Comparison of ENCODE assay signal across 8 cellular contexts in genomic region chr4:99087887-99088484, GRCh38.
A peak's percentile ranks its signal among the peaks of the same experiment; 100 is the strongest.
DNase-seq lines count a peak whose midpoint lies in the region; ATAC-seq and TF ChIP-seq lines count a peak whose summit lies in the region.

No MANE protein-coding gene starts in this region.

- peak; percentile 28 for ATAC-seq in GM21381 (IDR thresholded peaks at IDR 0.05; ENCODE audit: unreplicated experiment)
- peak; percentile 35 for ATAC-seq in stimulated activated effector memory CD8-positive, alpha-beta T cell treated with anti-CD3 and anti-CD28 coated beads, Interleukin-12 subunit alpha, Interleukin-12 subunit beta, amount 100 ng/mL, for 72 hours

- H3K4me3 ChIP-seq in HL-60 (replicated peaks; ENCODE audit: insufficient read depth, low read length), result peak overlapping the region; percentile 78
- H3K4me3 ChIP-seq in SK-N-MC, result peak overlapping the region; percentile 99

- no peaks in the 10 kb centered on the region for H3K27me3 ChIP-seq in HL-60 (ENCODE audit: insufficient read depth, poor library complexity, severe bottlenecking)

- peaks cover 30% of the 10 kb centered on the region for H3K36me3 Mint-ChIP-seq in stimulated activated effector memory CD8-positive, alpha-beta T cell treated with anti-CD3 and anti-CD28 coated beads, Interleukin-12 subunit alpha, Interleukin-12 subunit beta, amount 100 ng/mL, for 72 hours

- peak; percentile 18 for DNase-seq in GF-D8 (lab: John Stamatoyannopoulos, UW)
- DNase-seq in HL-60 (ENCODE audit: low read depth in 1 of 2, low spot score in 1 of 2), result peak; percentile 37 to 45
- DNase-seq in SK-N-MC (ENCODE audit: low read depth, low spot score), result no peak
- peak; percentile 87 for DNase-seq in dedifferentiated amniotic fluid mesenchymal stem cell (ENCODE audit: extremely low spot score)
- peak; percentile 67 for DNase-seq in left kidney (ENCODE audit: low read depth, low spot score)
- peak in 1 of 2 donors; percentile 3 for DNase-seq in stimulated activated effector memory CD8-positive, alpha-beta T cell treated with anti-CD3 and anti-CD28 coated beads, Interleukin-12 subunit alpha, Interleukin-12 subunit beta, amount 100 ng/mL, for 72 hours (ENCODE audit: low spot score in 2 of 2)
- DNase-seq in NCI-H2029 (lab: John Stamatoyannopoulos, UW), result no peak

- peaks cover 26% of the 10 kb centered on the region for H3K36me3 ChIP-seq in SK-N-MC (ENCODE audit: insufficient read depth, low read length)

- H3K4me3 Mint-ChIP-seq in stimulated activated effector memory CD8-positive, alpha-beta T cell treated with anti-CD3 and anti-CD28 coated beads, Interleukin-12 subunit alpha, Interleukin-12 subunit beta, amount 100 ng/mL, for 72 hours, result peak overlapping the region; percentile 98

- H3K4me1 Mint-ChIP-seq in stimulated activated effector memory CD8-positive, alpha-beta T cell treated with anti-CD3 and anti-CD28 coated beads, Interleukin-12 subunit alpha, Interleukin-12 subunit beta, amount 100 ng/mL, for 72 hours, result peaks cover 49% of the 10 kb centered on the region

- peak overlapping the region; percentile 93 for H3K9ac ChIP-seq in SK-N-MC (ENCODE audit: insufficient read length)

- H3K9me3 ChIP-seq in SK-N-MC (ENCODE audit: low read depth, low read length), result no peaks in the 10 kb centered on the region

- H3K27ac ChIP-seq in HL-60 (replicated peaks) (peak overlapping the region; percentile 90), SK-N-MC (peak overlapping the region; percentile 58; the same call in 1 of the 2 replicates)

- no peak for TF ChIP-seq CTCF in HL-60 (IDR thresholded peaks at IDR 0.05; ENCODE audit: insufficient read depth, low read length)

- peak overlapping the region; percentile 96 for H3K27ac Mint-ChIP-seq in stimulated activated effector memory CD8-positive, alpha-beta T cell treated with anti-CD3 and anti-CD28 coated beads, Interleukin-12 subunit alpha, Interleukin-12 subunit beta, amount 100 ng/mL, for 72 hours

- no peaks in the 10 kb centered on the region for H3K9me3 Mint-ChIP-seq in stimulated activated effector memory CD8-positive, alpha-beta T cell treated with anti-CD3 and anti-CD28 coated beads, Interleukin-12 subunit alpha, Interleukin-12 subunit beta, amount 100 ng/mL, for 72 hours

Comparison
In these comparisons a context has a peak if more than half of its experiments do, and no peak if none do; other contexts are left out.
1. DNase-seq: peak in GF-D8 (single experiment), HL-60 (2 of 2), dedifferentiated amniotic fluid mesenchymal stem cell (single experiment) and left kidney (single experiment); none in SK-N-MC (single experiment) and NCI-H2029 (single experiment).